ENCODE assay signal across 13 cellular contexts in the genomic region with DNA sequence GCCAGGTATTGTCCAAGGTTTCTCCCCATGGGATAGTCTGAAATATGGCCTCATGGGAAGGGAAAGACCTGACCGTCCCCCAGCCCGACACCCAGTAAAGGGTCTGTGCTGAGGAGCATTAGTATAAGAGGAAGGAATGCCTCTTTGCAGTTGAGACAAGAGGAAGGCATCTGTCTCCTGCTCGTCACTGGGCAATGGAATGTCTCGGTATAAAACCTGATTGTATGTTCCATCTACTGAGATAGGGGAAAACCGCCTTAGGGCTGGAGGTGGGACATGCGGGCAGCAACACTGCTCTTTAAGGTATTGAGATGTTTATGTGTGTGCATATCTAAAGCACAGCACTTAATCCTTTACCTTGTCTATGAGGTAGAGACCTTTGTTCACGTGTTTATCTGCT. TPM values are rescaled to one million over a fixed set of nuclear protein-coding genes. Genes with fewer than 3 reads are reported as not detected.
"Had no signal": no experiment of that assay in that cellular context is flagged by ENCODE, and none has a peak within 500 bp of the region (broad histone marks: within the 10 kb centered on the region; RNA-seq: fewer than 3 reads in every experiment).

No MANE protein-coding gene starts in this region.

RNA-seq across cellular contexts. Expression of gene KLRG2, which starts 15.7 kb away (rescaled TPM):
- total RNA-seq: naive thymus-derived CD4-positive, alpha-beta T cell; natural killer cell; osteocyte; posterior vena cava; pulmonary artery endothelial cell; right atrium auricular region; smooth muscle cell; spleen; urinary bladder had no signal
- polyA plus RNA-seq: naive thymus-derived CD4-positive, alpha-beta T cell; neural cell had no signal

RNA-seq across cellular contexts. Expression of gene CLEC2L, which starts 55.8 kb away (rescaled TPM):
- total RNA-seq: naive thymus-derived CD4-positive, alpha-beta T cell; osteocyte; pancreas; pulmonary artery endothelial cell; right atrium auricular region; sciatic nerve; smooth muscle cell; spleen; upper lobe of left lung had no signal
- polyA plus RNA-seq: naive thymus-derived CD4-positive, alpha-beta T cell; pancreas; smooth muscle cell had no signal
